32 cellular contexts compared by ENCODE assay signal in genomic region chr20:61096463-61096862, GRCh38.
"Had no signal": no experiment of that assay in that cellular context is flagged by ENCODE, and none has a peak within 500 bp of the region (broad histone marks: within the 10 kb centered on the region; RNA-seq: fewer than 3 reads in every experiment).

No MANE protein-coding gene starts in this region.

- ATAC-seq: activated naive CD4-positive, alpha-beta T cell treated with anti-CD3 and anti-CD28 coated beads, Interleukin-2, amount 50 U/mL, for 72 hours; activated naive CD8-positive, alpha-beta T cell treated with anti-CD3 and anti-CD28 coated beads, Interleukin-2, amount 50 U/mL, for 24 hours; activated T-cell treated with anti-CD3 and anti-CD28 coated beads, Interleukin-2, amount 50 U/mL, for 4 hours; activated T-cell treated with anti-CD3 and anti-CD28 coated beads, Interleukin-2, amount 50 U/mL, for 72 hours; activated T-helper 17 cell treated with anti-CD3 and anti-CD28 coated beads, Interleukin-2, amount 50 U/mL, for 72 hours; body of pancreas had no signal

- H3K27ac ChIP-seq: adrenal gland, ascending aorta, body of pancreas, brain microvascular endothelial cell, breast epithelium, cardiac muscle cell had no signal

- FAIRE-seq: astrocyte, bronchial epithelial cell had no signal

- H3K9me3 ChIP-seq: adrenal gland, ascending aorta had no signal

- H3K36me3 ChIP-seq: adrenal gland, ascending aorta, brain microvascular endothelial cell, breast epithelium, cardiac muscle cell had no signal

- H3K4me1 ChIP-seq: adrenal gland, ascending aorta, body of pancreas, breast epithelium had no signal

- DNase-seq: activated effector memory CD4-positive, alpha-beta T cell treated with Interleukin-2 at 50 U/mL for 16 hours; activated gamma-delta T cell; activated gamma-delta T cell treated with Interleukin-2 at 50 U/mL for 16 hours; activated naive CD4-positive, alpha-beta T cell; activated naive CD4-positive, alpha-beta T cell treated with anti-CD3 and anti-CD28 coated beads for 36 hours; activated naive CD4-positive, alpha-beta T cell treated with anti-CD3 and anti-CD28 coated beads, Interleukin-2, amount 10 ng/mL, durations not matched to agents 7 days and 5 days; activated naive CD4-positive, alpha-beta T cell treated with anti-CD3 and anti-CD28 coated beads, Interleukin-2, amount 50 U/mL, for 16 hours; activated naive CD4-positive, alpha-beta T cell treated with Interleukin-2 at 50 U/mL for 16 hours; activated naive CD8-positive, alpha-beta T cell treated with anti-CD3 and anti-CD28 coated beads for 36 hours; activated naive CD8-positive, alpha-beta T cell treated with anti-CD3 and anti-CD28 coated beads, Interleukin-2, amount 10 ng/mL, durations not matched to agents 7 days and 5 days; activated naive CD8-positive, alpha-beta T cell treated with anti-CD3 and anti-CD28 coated beads, Interleukin-2, amount 50 U/mL, for 24 hours; activated T-cell treated with anti-CD3 and anti-CD28 coated beads, Interleukin-2, amount 50 U/mL, for 24 hours; activated T-cell treated with anti-CD3 and anti-CD28 coated beads, Interleukin-2, amount 50 U/mL, for 4 hours; activated T-cell treated with anti-CD3 and anti-CD28 coated beads, Interleukin-2, amount 50 U/mL, for 48 hours; activated T-cell treated with anti-CD3 and anti-CD28 coated beads, Interleukin-2, amount 50 U/mL, for 72 hours; adrenal gland; amniotic stem cell; amygdala; anterior cingulate cortex; aorta; body of pancreas; brain microvascular endothelial cell; caudate nucleus; central memory CD4-positive, alpha-beta T cell; cerebellar nuclear complex had no signal

- H3K27me3 ChIP-seq: adrenal gland, ascending aorta, body of pancreas, brain microvascular endothelial cell, cardiac muscle cell had no signal

- H3K4me3 ChIP-seq: adrenal gland, ascending aorta, body of pancreas, breast epithelium, cardiac muscle cell had no signal
